Comparison of ENCODE assay signal across 16 cellular contexts in the genomic region with DNA sequence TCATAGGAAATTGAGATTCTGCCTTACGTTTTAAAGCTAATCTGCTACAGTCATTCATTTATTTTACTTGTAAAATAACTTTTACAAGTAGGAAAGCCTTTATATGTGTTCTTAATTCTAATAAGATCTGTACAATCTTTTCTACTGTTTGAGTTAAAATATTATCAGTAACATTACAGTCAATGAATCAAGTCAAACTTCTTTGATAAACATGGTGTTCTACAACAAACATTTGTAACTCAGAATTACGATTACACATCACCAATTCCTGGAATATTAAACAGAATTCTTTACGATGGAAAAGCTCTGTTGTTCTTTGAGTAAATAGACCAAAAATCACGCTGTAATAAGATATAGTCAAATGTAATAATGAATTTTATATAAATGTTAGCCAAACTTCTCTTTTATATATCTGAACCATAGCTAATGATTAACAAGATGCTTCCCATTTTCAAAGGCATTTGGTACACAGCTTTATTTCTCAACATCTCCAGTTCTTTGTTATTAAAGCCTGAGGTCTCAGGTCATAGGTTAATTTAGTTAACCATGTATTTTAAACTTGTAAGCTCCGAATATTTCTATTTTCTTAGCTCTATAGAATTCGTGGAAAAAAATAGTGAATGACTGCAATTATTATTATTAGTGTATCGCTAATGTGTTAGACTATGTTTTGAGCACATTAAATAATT.
"Had no signal": no experiment of that assay in that cellular context is flagged by ENCODE, and none has a peak within 500 bp of the region (broad histone marks: within the 10 kb centered on the region; RNA-seq: fewer than 3 reads in every experiment).

No MANE protein-coding gene starts in this region.

- ATAC-seq: esophagus mucosa; gastrocnemius medialis; heart right ventricle; left cardiac atrium; left ventricle myocardium superior; naive thymus-derived CD4-positive, alpha-beta T cell; psoas muscle had no signal

- H3K36me3 ChIP-seq: gastrocnemius medialis, heart right ventricle, neutrophil had no signal

- H3K27ac ChIP-seq: gastrocnemius medialis, heart right ventricle, neutrophil, psoas muscle had no signal

- H3K27me3 ChIP-seq: gastrocnemius medialis, heart right ventricle, neutrophil had no signal

- H3K4me3 ChIP-seq: gastrocnemius medialis, heart right ventricle, psoas muscle, smooth muscle cell had no signal

- DNase-seq: effector memory CD4-positive, alpha-beta T cell; gastrocnemius medialis; heart right ventricle; left cardiac atrium; left ventricle myocardium superior; naive thymus-derived CD4-positive, alpha-beta T cell; nephron progenitor cell; psoas muscle; stimulated activated CD4-positive, alpha-beta T cell treated with anti-CD3 and anti-CD28 coated beads, Interleukin-2, amount 100 ng/mL, for 48 hours; stimulated activated naive CD4-positive, alpha-beta T cell treated with Interleukin-2 at 50 U/mL for 16 hours; trophoblast cell had no signal

- H3K4me1 ChIP-seq: gastrocnemius medialis, heart right ventricle, psoas muscle had no signal

- H3K9me3 ChIP-seq: gastrocnemius medialis, heart right ventricle, neutrophil, psoas muscle had no signal

- H3K4me2 ChIP-seq: smooth muscle cell had no signal

- FAIRE-seq: endometrium, keratinocyte had no signal
